Comparison of ENCODE assay signal across 1 cellular context in the genomic region with DNA sequence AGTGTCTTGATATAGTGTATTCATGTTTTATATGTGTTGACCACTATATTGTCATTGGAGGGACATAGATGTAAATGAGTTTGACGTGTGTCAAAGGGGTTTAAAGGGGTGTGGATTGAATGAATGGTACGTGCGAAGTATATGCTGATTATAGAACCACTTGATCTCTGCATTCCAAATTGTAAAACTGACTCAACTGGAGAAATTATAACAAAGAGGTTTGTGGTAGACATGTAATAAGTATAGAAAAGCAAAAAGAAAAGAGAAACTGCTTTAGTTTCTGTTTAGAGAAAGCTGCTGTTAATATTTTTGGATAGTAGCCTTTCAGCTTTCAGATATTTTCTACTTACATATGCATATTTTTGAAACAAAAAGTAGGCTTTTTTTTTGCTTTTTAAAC.
TF ChIP-seq lines count a peak whose summit lies in the region.

No MANE protein-coding gene starts in this region.

TF ChIP-seq in GM12878, 131 proteins besides CTCF, POLR2A, EP300 and RAD21 (continued from another document):
- TF ChIP-seq, protein P1, sequence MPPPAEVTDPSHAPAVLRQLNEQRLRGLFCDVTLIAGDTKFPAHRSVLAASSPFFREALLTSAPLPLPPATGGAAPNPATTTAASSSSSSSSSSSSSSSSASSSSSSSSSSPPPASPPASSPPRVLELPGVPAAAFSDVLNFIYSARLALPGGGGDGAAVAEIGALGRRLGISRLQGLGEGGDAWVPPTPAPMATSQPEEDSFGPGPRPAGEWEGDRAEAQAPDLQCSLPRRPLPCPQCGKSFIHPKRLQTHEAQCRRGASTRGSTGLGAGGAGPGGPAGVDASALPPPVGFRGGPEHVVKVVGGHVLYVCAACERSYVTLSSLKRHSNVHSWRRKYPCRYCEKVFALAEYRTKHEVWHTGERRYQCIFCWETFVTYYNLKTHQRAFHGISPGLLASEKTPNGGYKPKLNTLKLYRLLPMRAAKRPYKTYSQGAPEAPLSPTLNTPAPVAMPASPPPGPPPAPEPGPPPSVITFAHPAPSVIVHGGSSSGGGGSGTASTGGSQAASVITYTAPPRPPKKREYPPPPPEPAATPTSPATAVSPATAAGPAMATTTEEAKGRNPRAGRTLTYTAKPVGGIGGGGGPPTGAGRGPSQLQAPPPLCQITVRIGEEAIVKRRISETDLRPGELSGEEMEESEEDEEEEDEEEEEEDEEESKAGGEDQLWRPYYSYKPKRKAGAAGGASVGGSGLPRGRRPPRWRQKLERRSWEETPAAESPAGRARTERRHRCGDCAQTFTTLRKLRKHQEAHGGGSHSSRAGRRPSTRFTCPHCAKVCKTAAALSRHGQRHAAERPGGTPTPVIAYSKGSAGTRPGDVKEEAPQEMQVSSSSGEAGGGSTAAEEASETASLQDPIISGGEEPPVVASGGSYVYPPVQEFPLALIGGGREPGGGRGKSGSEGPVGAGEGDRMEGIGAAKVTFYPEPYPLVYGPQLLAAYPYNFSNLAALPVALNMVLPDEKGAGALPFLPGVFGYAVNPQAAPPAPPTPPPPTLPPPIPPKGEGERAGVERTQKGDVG (CRISPR knock-in tag; IDR thresholded peaks at IDR 0.05), result no peak
- TF ChIP-seq, protein P2, sequence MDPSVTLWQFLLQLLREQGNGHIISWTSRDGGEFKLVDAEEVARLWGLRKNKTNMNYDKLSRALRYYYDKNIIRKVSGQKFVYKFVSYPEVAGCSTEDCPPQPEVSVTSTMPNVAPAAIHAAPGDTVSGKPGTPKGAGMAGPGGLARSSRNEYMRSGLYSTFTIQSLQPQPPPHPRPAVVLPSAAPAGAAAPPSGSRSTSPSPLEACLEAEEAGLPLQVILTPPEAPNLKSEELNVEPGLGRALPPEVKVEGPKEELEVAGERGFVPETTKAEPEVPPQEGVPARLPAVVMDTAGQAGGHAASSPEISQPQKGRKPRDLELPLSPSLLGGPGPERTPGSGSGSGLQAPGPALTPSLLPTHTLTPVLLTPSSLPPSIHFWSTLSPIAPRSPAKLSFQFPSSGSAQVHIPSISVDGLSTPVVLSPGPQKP (IDR thresholded peaks at IDR 0.05; ENCODE audit: low read depth, low read length), result no peak
- TF ChIP-seq JUNB (IDR thresholded peaks at IDR 0.05), result 0 out of 2 replicates have a peak, but pooled peaks have one; percentile 21
